ENCODE assay signal across 10 cellular contexts in the genomic region with DNA sequence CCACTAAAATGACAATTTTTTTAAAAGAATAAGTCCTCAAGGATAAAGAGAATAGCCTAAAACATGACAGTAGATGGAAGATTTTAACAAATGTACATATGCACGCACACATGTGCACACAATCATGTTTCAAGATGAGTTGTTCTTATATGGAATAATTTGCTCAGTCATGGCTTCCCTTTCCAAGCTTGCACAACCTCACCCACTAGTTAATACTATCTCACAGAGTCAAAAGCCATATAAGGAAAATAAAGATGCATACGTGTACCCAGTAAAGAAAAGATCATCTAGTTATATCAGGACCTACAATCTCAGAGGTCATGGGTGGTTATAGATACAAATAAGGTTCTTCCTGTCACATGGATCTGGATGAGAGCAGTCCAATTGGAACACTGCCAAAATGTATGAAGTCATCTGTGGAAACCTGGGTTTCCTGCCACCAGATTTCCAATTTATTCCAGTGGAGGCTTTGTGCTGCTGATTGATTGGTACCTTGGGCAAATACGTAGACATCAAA.
DNase-seq lines count a peak whose midpoint lies in the region; ATAC-seq and TF ChIP-seq lines count a peak whose summit lies in the region.
"Had no signal": no experiment of that assay in that cellular context is flagged by ENCODE, and none has a peak within 500 bp of the region (broad histone marks: within the 10 kb centered on the region; RNA-seq: fewer than 3 reads in every experiment).

No MANE protein-coding gene starts in this region.

- H3K4me3 ChIP-seq in SK-N-MC, result peak overlapping the region; percentile 50

- no peak overlapping the region for H3K9ac ChIP-seq in SK-N-MC (ENCODE audit: insufficient read length)

- no peaks in the 10 kb centered on the region for H3K9me3 ChIP-seq in SK-N-MC (ENCODE audit: low read depth, low read length)

- no peak for ATAC-seq in GM21723 (IDR thresholded peaks at IDR 0.05; ENCODE audit: unreplicated experiment)
- ATAC-seq: activated CD8-positive, alpha-beta T cell treated with anti-CD3 and anti-CD28 coated beads for 36 hours had no signal

- TF ChIP-seq CTCF in GM13976 (IDR thresholded peaks at IDR 0.05; ENCODE audit: borderline replicate concordance, control extremely low read depth, extremely low read depth, insufficient read depth, missing control alignments), result no peak

- DNase-seq in DMS153 treated with DMSO at 0.1 percent for 48 hours (lab: John Stamatoyannopoulos, UW; ENCODE audit: unreplicated experiment), result peak; percentile 99
- DNase-seq in NCI-H1436 (lab: John Stamatoyannopoulos, UW), result peak; percentile 94
- peak; percentile 72 for DNase-seq in SK-N-MC (ENCODE audit: low read depth, low spot score)
- DNase-seq in iris pigment epithelial cell (ENCODE audit: low read depth), result peak; percentile 79
- DNase-seq in GM13976 (ENCODE audit: low spot score), result no peak
- no peak for DNase-seq in SW 1271 (lab: John Stamatoyannopoulos, UW)
- DNase-seq in activated T-cell treated with anti-CD3 and anti-CD28 coated beads, Interleukin-2, amount 50 U/mL, for 1 hour, result no peak
- DNase-seq: activated CD8-positive, alpha-beta T cell treated with anti-CD3 and anti-CD28 coated beads for 36 hours had no signal

- peak overlapping the region; percentile 81 for H3K27ac ChIP-seq in SK-N-MC
- H3K27ac ChIP-seq: HL-60 had no signal

- peaks cover 6% of the 10 kb centered on the region for H3K36me3 ChIP-seq in SK-N-MC (ENCODE audit: insufficient read depth, low read length)

- in situ Hi-C loops in GM13976 (cut with MboI; ENCODE audit: low sequenced_read_pairs, unreplicated experiment), result no loop called here

Comparison
In these comparisons a context has a peak if more than half of its experiments do, and no peak if none do; other contexts are left out.
1. DNase-seq: peak in DMS153 treated with DMSO at 0.1 percent for 48 hours (single experiment), NCI-H1436 (single experiment), SK-N-MC (single experiment) and iris pigment epithelial cell (single experiment); none in GM13976 (single experiment), SW 1271 (0 of 2) and activated T-cell treated with anti-CD3 and anti-CD28 coated beads, Interleukin-2, amount 50 U/mL, for 1 hour (single experiment).